19 cellular contexts compared by ENCODE assay signal in the genomic region with DNA sequence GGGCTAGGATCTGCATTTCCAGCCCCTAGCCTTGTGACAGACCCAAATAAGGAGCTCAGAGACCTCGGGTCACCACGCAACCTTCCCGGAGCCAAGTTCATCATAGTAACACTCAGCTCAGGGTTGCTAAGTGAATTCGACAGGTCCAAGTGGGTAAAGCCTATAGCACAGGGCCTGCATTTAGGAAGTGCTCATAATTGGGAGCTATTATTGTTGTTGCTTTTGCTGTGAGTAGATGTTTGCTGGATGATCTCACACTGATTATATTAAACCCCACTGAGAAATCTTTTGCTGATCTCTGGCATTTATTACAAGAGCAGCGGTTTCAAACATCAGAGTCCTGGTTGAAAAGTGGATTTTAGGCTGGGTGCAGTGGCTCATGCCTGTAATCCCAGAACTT. TPM values are rescaled to one million over a fixed set of nuclear protein-coding genes. Genes with fewer than 3 reads are reported as not detected.
A peak's percentile ranks its signal among the peaks of the same experiment; 100 is the strongest.
DNase-seq lines count a peak whose midpoint lies in the region; ATAC-seq and TF ChIP-seq lines count a peak whose summit lies in the region.
"Had no signal": no experiment of that assay in that cellular context is flagged by ENCODE, and none has a peak within 500 bp of the region (broad histone marks: within the 10 kb centered on the region; RNA-seq: fewer than 3 reads in every experiment).

No MANE protein-coding gene starts in this region.

- POLR2A ChIA-PET in Panc1 (lab: Charles Lee) (interaction anchor here (0.6 kb wide), 1 partner anchor 665 kb away, joined by 3 read pairs; no protein-coding TSS in a partner anchor), PC-3 (lab: Charles Lee; ENCODE audit: unreplicated experiment) (interaction anchor here (0.6 to 0.7 kb wide), 2 partner anchors 213 to 644 kb away, joined by 5 to 7 read pairs; no protein-coding TSS in a partner anchor)

- H3K9me3 ChIP-seq in Panc1 (ENCODE audit: control insufficient read depth, insufficient read depth, low read depth, low read length), result no peaks in the 10 kb centered on the region
- no peaks in the 10 kb centered on the region for H3K9me3 ChIP-seq in colonic mucosa
- no peaks in the 10 kb centered on the region for H3K9me3 ChIP-seq in body of pancreas
- H3K9me3 ChIP-seq in PC-3 (ENCODE audit: low read length), result no peaks in the 10 kb centered on the region
- H3K9me3 ChIP-seq: gastrocnemius medialis, HAP-1, mucosa of descending colon had no signal

- no peaks in the 10 kb centered on the region for H3K79me2 ChIP-seq in PC-3 (ENCODE audit: low read length)

- CTCF ChIA-PET in Panc1 (lab: Charles Lee) (no interaction called here), PC-3 (lab: Charles Lee) (interaction anchor here (0.6 to 1.5 kb wide), 3 partner anchors 20 to 346 kb away, joined by 3 to 9 read pairs (median 4); partner anchors contain the start of genes SAR1A and TYSND1)

- TF ChIP-seq POLR2A in body of pancreas (IDR thresholded peaks at IDR 0.05), result no peak

- peak; percentile 58 for DNase-seq in AG10803 (ENCODE audit: low read depth)
- no peak for DNase-seq in Panc1 (ENCODE audit: low read depth, low spot score)
- no peak for DNase-seq in colonic mucosa
- peak; percentile 39 for DNase-seq in retinal pigment epithelial cell (ENCODE audit: low read depth)
- no peak for DNase-seq in body of pancreas
- DNase-seq in iPS-NIHi7 (ENCODE audit: extremely low spot score), result no peak
- DNase-seq in PC-3, result no peak
- DNase-seq in NCI-H1436 (lab: John Stamatoyannopoulos, UW), result no peak
- DNase-seq: activated CD4-positive, alpha-beta T cell treated with anti-CD3 and anti-CD28 coated beads for 48 hours; activated effector memory CD4-positive, alpha-beta T cell treated with anti-CD3 and anti-CD28 coated beads, Interleukin-2, amount 50 U/mL, for 16 hours; amniotic stem cell; COR-L47; gastrocnemius medialis; KBM-7; mucosa of descending colon; NCI-H2081 treated with DMSO at 0.1 percent for 48 hours; NCI-H526; stimulated activated naive CD8-positive, alpha-beta T cell treated with anti-CD3 and anti-CD28 coated beads, Interleukin-15, Interleukin-2, amounts not matched to agents 100 U/mL and 50 U/mL, for 24 hours had no signal

- H3K4me3 ChIP-seq in AG10803 (ENCODE audit: low read length) (no peak overlapping the region), Panc1 (ENCODE audit: low read depth in 2 of 2, low read length in 2 of 2) (no peak overlapping the region), colonic mucosa (no peak overlapping the region), retinal pigment epithelial cell (ENCODE audit: low read length) (no peak overlapping the region), body of pancreas (no peak overlapping the region), PC-3 (ENCODE audit: low read length) (no peak overlapping the region)
- H3K4me3 ChIP-seq: gastrocnemius medialis, HAP-1, mucosa of descending colon had no signal

- ATAC-seq in Panc1 (0 out of 2 replicates have a peak, but pooled peaks have one; percentile 35), body of pancreas (no peak), PC-3 (no peak)
- ATAC-seq: gastrocnemius medialis; mucosa of descending colon; stimulated activated naive CD8-positive, alpha-beta T cell treated with anti-CD3 and anti-CD28 coated beads, Interleukin-15, Interleukin-2, amounts not matched to agents 100 U/mL and 50 U/mL, for 24 hours had no signal

- BruUV-seq in Panc1 (replicated peaks; lab: Mats Ljungman, UMichigan), result no TSS peak
- BruUV-seq in PC-3 (replicated peaks; lab: Mats Ljungman, UMichigan), result no TSS peak

- no peak overlapping the region for H3K4me2 ChIP-seq in PC-3 (ENCODE audit: low read length)

- no peaks in the 10 kb centered on the region for H3K36me3 ChIP-seq in Panc1 (ENCODE audit: control insufficient read depth, insufficient read depth, low read length)
- H3K36me3 ChIP-seq in colonic mucosa, result no peaks in the 10 kb centered on the region
- no peaks in the 10 kb centered on the region for H3K36me3 ChIP-seq in body of pancreas (replicated peaks in 1 of 2; ENCODE audit: insufficient read depth in 1 of 2, low read depth in 2 of 2)
- no peaks in the 10 kb centered on the region for H3K36me3 ChIP-seq in PC-3 (ENCODE audit: low read depth, low read length)
- H3K36me3 ChIP-seq: gastrocnemius medialis, HAP-1 had no signal

- H3K9ac ChIP-seq in colonic mucosa (ENCODE audit: low read depth in 2 of 2, low read length in 2 of 2) (no peak overlapping the region), PC-3 (ENCODE audit: low read length) (no peak overlapping the region)

- H3K27ac ChIP-seq in Panc1 (ENCODE audit: low read length), result no peak overlapping the region
- H3K27ac ChIP-seq in colonic mucosa, result peak overlapping the region; percentile 3
- no peak overlapping the region for H3K27ac ChIP-seq in body of pancreas
- H3K27ac ChIP-seq in PC-3 (ENCODE audit: low read length), result no peak overlapping the region

- H3K9me2 ChIP-seq in PC-3 (replicated peaks; ENCODE audit: low read length), result no peaks in the 10 kb centered on the region

- no peak for TF ChIP-seq CTCF in AG10803 (conservative IDR thresholded peaks at IDR 0.05; ENCODE audit: low read length)
- TF ChIP-seq CTCF in Panc1 (IDR thresholded peaks at IDR 0.05), result no peak
- TF ChIP-seq CTCF in colonic mucosa (IDR thresholded peaks at IDR 0.05), result no peak
- TF ChIP-seq CTCF in retinal pigment epithelial cell (conservative IDR thresholded peaks at IDR 0.05; ENCODE audit: low read depth, low read length), result no peak
- TF ChIP-seq CTCF in body of pancreas (IDR thresholded peaks at IDR 0.05), result no peak
- no peak for TF ChIP-seq CTCF in PC-3 (conservative IDR thresholded peaks at IDR 0.05; ENCODE audit: low read depth, low read length)

- intact Hi-C loops in Panc1 (cut with micrococcal nuclease; ENCODE audit: unreplicated experiment), result no loop called here
- intact Hi-C loops in colonic mucosa (cut with DNase I), result no loop called here
- intact Hi-C loops in body of pancreas (cut with DNase I), result no loop called here
- intact Hi-C loops in PC-3 (cut with micrococcal nuclease), result no loop called here

- no peaks in the 10 kb centered on the region for H3K27me3 ChIP-seq in Panc1 (ENCODE audit: control insufficient read depth, insufficient read depth, low read length)
- no peaks in the 10 kb centered on the region for H3K27me3 ChIP-seq in colonic mucosa
- no peaks in the 10 kb centered on the region for H3K27me3 ChIP-seq in body of pancreas
- H3K27me3 ChIP-seq in PC-3 (ENCODE audit: low read length), result no peaks in the 10 kb centered on the region
- H3K27me3 ChIP-seq: gastrocnemius medialis had no signal

- H3F3A ChIP-seq in PC-3 (ENCODE audit: low read length, unreplicated experiment), result no peaks in the 10 kb centered on the region

- H4K20me1 ChIP-seq in PC-3 (ENCODE audit: low read length), result no peaks in the 10 kb centered on the region

- WGBS in body of pancreas, 2 donors, result 79 to 89% methylated on average over 5 of the region's 5 CpGs

- H3K4me1 ChIP-seq in Panc1 (ENCODE audit: control insufficient read depth, insufficient read depth, low read length) (peaks cover 5% of the 10 kb centered on the region), colonic mucosa (no peaks in the 10 kb centered on the region), body of pancreas (peaks cover 22% of the 10 kb centered on the region), PC-3 (ENCODE audit: insufficient read depth, low read length) (peaks cover 18% of the 10 kb centered on the region)

- H2AFZ ChIP-seq in PC-3 (ENCODE audit: low read length), result no peak overlapping the region

- in situ Hi-C loops in Panc1 (cut with HindIII; ENCODE audit: low pct_unique_long_range_greater_than_20kb, low sequenced_read_pairs), result no loop called here

RNA-seq across cellular contexts. Expression of gene SAR1A, which starts 20.3 kb away (rescaled TPM):
- total RNA-seq in Panc1 (2021; ENCODE audit: unreplicated experiment) (171 TPM), colonic mucosa (10 to 100 TPM; 83.4 to 89.9 TPM), body of pancreas (10 to 100 TPM; 26.0 to 29.8 TPM), PC-3 (2014; rRNA removed) (161 and 213 TPM in 2 replicates)
- 79.1 TPM for polyA plus RNA-seq in Panc1 (2012; ENCODE audit: insufficient read length)

RNA-seq across cellular contexts. Expression of gene PPA1, which starts 42.6 kb away (rescaled TPM):
- 174 TPM for total RNA-seq in Panc1 (2021; ENCODE audit: unreplicated experiment)
- 105 TPM for polyA plus RNA-seq in Panc1 (2012; ENCODE audit: insufficient read length)
- 100 to 1,000 TPM; 180 to 186 TPM for total RNA-seq in colonic mucosa
- total RNA-seq in body of pancreas, result 100 to 1,000 TPM; 101 to 108 TPM
- 392 and 440 TPM in 2 replicates for total RNA-seq in PC-3 (2014; rRNA removed)

RNA-seq across cellular contexts. Expression of gene TYSND1, which starts 44.1 kb away (rescaled TPM):
- total RNA-seq in Panc1 (2021; ENCODE audit: unreplicated experiment) (39.3 TPM), colonic mucosa (10 to 100 TPM; 13.1 to 23.8 TPM), body of pancreas (10 to 100 TPM; 16.2 to 17.6 TPM), PC-3 (2014; rRNA removed) (78.2 and 87.3 TPM in 2 replicates)
- 35.5 TPM for polyA plus RNA-seq in Panc1 (2012; ENCODE audit: insufficient read length)

RNA-seq across cellular contexts. Expression of gene AIFM2, which starts 58.0 kb away (rescaled TPM):
- total RNA-seq in Panc1 (2021; ENCODE audit: unreplicated experiment) (16.6 TPM), colonic mucosa (10 to 100 TPM; 15.4 to 25.7 TPM), body of pancreas (10 to 100 TPM in 1 of 2 donors, 1 to 10 TPM in 1; 4.2 to 12.2 TPM), PC-3 (2014; rRNA removed) (29.2 and 39.0 TPM in 2 replicates)
- 23.3 TPM for polyA plus RNA-seq in Panc1 (2012; ENCODE audit: insufficient read length)

Comparison
In these comparisons a context has a peak if more than half of its experiments do, and no peak if none do; other contexts are left out.
1. DNase-seq: peak in AG10803 (single experiment) and retinal pigment epithelial cell (single experiment); none in Panc1 (single experiment), colonic mucosa (single experiment), body of pancreas (0 of 4), iPS-NIHi7 (single experiment), PC-3 (single experiment) and NCI-H1436 (single experiment).